ENCODE assay signal across 28 cellular contexts in the genomic region with DNA sequence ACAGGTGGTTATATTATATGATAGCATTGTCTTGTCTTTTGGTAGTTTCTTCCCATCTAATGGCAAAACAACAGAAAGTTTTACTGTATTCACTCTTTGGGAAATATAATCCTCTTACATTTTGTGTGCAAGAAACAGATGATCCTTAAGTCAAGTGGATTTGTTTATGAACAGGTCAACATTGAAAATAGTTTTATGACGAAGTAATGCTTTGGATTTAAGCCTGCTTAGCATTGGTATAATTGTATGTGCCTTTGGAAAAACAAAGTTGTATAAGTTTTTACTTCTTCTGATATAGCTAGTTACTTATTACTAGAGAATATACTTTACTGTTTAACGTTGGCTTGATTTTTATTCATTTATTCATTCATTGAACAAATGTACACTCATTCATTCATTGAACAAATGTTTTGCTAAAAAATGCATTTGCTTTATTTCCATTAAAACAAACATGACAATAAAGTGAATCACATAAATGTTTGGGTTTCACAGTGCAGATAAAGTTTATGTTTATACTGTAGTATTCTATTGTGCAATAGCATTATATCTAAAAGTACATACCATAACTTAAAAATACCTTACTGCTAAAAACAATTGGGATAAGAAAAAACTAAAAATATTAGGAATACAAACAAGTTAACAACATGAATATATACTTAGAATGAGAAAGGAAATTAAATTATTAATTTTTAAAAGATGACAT. TPM values are rescaled to one million over a fixed set of nuclear protein-coding genes. Genes with fewer than 3 reads are reported as not detected.
"Had no signal": no experiment of that assay in that cellular context is flagged by ENCODE, and none has a peak within 500 bp of the region (broad histone marks: within the 10 kb centered on the region; RNA-seq: fewer than 3 reads in every experiment).

No MANE protein-coding gene starts in this region.

- H3K4me1 ChIP-seq: Peyer's patch, SJSA1 had no signal

- H3K9me3 ChIP-seq: Peyer's patch, SJSA1 had no signal

- DNase-seq: activated CD4-positive, alpha-beta T cell treated with anti-CD3 and anti-CD28 coated beads for 48 hours; activated CD4-positive, alpha-beta T cell treated with anti-CD3 and anti-CD28 coated beads, Interleukin-2, amount 50 U/mL, for 4 hours; activated CD8-positive, alpha-beta memory T cell treated with anti-CD3 and anti-CD28 coated beads, Interleukin-2, amount 10 ng/mL, durations not matched to agents 7 days and 5 days; activated effector memory CD4-positive, alpha-beta T cell treated with Interleukin-2 at 50 U/mL for 16 hours; activated naive CD4-positive, alpha-beta T cell treated with Interleukin-2 at 50 U/mL for 16 hours; activated naive CD8-positive, alpha-beta T cell treated with anti-CD3 and anti-CD28 coated beads, Interleukin-2, amount 50 U/mL, for 24 hours; activated T-cell treated with anti-CD3 and anti-CD28 coated beads, Interleukin-2, amount 50 U/mL, for 24 hours; amygdala; KG1; NCI-H1048; NCI-H146; NCI-H187 treated with DMSO at 0.1 percent for 48 hours; NCI-H2081 treated with DMSO at 0.1 percent for 48 hours; NCI-H2227 treated with DMSO at 0.1 percent for 48 hours; NCI-H446 treated with DMSO at 0.1 percent for 48 hours; NCI-H526; NCI-H82; OCI-M1; Peyer's patch; Right ventricle myocardium superior; SW 1271 had no signal

- H3K27ac ChIP-seq: Peyer's patch, RWPE1, SJSA1 had no signal

- H3K36me3 ChIP-seq: Peyer's patch, SJSA1 had no signal

- H3K27me3 ChIP-seq: Peyer's patch, SJSA1 had no signal

- H3K4me3 ChIP-seq: Peyer's patch, SJSA1 had no signal

- ATAC-seq: activated CD4-positive, CD25-positive, alpha-beta regulatory T cell treated with anti-CD3 and anti-CD28 coated beads, Interleukin-2, amount 50 U/mL, for 24 hours; activated CD8-positive, alpha-beta memory T cell treated with anti-CD3 and anti-CD28 coated beads, Interleukin-2, amount 10 ng/mL, durations not matched to agents 7 days and 5 days; activated naive CD4-positive, alpha-beta T cell treated with anti-CD3 and anti-CD28 coated beads, Interleukin-2, amount 50 U/mL, for 72 hours; activated naive CD8-positive, alpha-beta T cell treated with anti-CD3 and anti-CD28 coated beads, Interleukin-2, amount 50 U/mL, for 24 hours; SK-N-SH treated with all-trans-retinoic acid at 6 μM for 48 hours had no signal

RNA-seq across cellular contexts. Expression of a gene that starts 12.3 kb away (rescaled TPM):
- total RNA-seq: activated CD8-positive, alpha-beta memory T cell treated with anti-CD3 and anti-CD28 coated beads, Interleukin-2, amount 10 ng/mL, durations not matched to agents 7 days and 5 days; activated T-helper 1 cell treated with anti-CD3 and anti-CD28 coated beads, Interleukin-12 subunit alpha, Interleukin-12 subunit beta, Interleukin-2, Interleukin-4 antibody, amounts not matched to agents 30 ng/mL and 10 ng/mL and 1 ng/mL, durations not matched to agents 14 hours and 24 hours and 36 hours; SJSA1; T-helper 1 cell treated with Interleukin-12 subunit alpha and Interleukin-12 subunit beta and Interleukin-4 antibody, amounts not matched to agents 30 ng/mL and 1 ng/mL, for 36 hours had no signal
